2 cellular contexts compared by ENCODE assay signal in the genomic region with DNA sequence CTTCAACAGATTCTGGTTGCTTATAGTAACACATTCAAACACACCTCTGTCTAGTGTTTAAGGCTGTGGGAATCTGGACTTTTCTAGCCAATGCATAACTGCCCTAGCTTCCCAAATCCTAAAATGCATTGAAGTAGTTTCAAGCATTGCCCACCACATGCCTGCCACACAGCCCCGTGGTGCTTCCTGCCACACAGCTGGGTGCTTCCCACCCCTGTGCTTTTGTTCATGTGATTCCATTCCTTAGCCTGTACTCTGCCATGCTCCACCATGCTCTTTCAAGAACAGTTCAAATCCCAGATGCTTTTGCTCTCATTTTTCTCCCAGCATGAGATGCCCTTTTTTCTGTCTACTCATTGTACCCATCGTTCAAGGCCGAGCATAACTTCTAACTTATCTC.
A peak's percentile ranks its signal among the peaks of the same experiment; 100 is the strongest.
TF ChIP-seq lines count a peak whose summit lies in the region.

No MANE protein-coding gene starts in this region.

TF ChIP-seq in GM23338, 12 proteins besides CTCF, POLR2A, EP300 and RAD21 (continued from another document):
- TF ChIP-seq, protein P1, sequence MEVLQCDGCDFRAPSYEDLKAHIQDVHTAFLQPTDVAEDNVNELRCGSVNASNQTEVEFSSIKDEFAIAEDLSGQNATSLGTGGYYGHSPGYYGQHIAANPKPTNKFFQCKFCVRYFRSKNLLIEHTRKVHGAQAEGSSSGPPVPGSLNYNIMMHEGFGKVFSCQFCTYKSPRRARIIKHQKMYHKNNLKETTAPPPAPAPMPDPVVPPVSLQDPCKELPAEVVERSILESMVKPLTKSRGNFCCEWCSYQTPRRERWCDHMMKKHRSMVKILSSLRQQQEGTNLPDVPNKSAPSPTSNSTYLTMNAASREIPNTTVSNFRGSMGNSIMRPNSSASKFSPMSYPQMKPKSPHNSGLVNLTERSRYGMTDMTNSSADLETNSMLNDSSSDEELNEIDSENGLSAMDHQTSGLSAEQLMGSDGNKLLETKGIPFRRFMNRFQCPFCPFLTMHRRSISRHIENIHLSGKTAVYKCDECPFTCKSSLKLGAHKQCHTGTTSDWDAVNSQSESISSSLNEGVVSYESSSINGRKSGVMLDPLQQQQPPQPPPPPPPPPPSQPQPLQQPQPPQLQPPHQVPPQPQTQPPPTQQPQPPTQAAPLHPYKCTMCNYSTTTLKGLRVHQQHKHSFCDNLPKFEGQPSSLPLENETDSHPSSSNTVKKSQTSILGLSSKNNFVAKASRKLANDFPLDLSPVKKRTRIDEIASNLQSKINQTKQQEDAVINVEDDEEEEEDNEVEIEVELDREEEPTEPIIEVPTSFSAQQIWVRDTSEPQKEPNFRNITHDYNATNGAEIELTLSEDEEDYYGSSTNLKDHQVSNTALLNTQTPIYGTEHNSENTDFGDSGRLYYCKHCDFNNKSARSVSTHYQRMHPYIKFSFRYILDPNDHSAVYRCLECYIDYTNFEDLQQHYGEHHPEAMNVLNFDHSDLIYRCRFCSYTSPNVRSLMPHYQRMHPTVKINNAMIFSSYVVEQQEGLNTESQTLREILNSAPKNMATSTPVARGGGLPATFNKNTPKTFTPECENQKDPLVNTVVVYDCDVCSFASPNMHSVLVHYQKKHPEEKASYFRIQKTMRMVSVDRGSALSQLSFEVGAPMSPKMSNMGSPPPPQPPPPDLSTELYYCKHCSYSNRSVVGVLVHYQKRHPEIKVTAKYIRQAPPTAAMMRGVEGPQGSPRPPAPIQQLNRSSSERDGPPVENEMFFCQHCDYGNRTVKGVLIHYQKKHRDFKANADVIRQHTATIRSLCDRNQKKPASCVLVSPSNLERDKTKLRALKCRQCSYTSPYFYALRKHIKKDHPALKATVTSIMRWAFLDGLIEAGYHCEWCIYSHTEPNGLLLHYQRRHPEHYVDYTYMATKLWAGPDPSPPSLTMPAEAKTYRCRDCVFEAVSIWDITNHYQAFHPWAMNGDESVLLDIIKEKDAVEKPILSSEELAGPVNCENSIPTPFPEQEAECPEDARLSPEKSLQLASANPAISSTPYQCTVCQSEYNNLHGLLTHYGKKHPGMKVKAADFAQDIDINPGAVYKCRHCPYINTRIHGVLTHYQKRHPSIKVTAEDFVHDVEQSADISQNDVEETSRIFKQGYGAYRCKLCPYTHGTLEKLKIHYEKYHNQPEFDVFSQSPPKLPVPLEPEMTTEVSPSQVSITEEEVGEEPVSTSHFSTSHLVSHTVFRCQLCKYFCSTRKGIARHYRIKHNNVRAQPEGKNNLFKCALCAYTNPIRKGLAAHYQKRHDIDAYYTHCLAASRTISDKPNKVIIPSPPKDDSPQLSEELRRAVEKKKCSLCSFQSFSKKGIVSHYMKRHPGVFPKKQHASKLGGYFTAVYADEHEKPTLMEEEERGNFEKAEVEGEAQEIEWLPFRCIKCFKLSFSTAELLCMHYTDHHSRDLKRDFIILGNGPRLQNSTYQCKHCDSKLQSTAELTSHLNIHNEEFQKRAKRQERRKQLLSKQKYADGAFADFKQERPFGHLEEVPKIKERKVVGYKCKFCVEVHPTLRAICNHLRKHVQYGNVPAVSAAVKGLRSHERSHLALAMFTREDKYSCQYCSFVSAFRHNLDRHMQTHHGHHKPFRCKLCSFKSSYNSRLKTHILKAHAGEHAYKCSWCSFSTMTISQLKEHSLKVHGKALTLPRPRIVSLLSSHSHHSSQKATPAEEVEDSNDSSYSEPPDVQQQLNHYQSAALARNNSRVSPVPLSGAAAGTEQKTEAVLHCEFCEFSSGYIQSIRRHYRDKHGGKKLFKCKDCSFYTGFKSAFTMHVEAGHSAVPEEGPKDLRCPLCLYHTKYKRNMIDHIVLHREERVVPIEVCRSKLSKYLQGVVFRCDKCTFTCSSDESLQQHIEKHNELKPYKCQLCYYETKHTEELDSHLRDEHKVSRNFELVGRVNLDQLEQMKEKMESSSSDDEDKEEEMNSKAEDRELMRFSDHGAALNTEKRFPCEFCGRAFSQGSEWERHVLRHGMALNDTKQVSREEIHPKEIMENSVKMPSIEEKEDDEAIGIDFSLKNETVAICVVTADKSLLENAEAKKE (CRISPR knock-in tag; IDR thresholded peaks at IDR 0.05), result no peak
- no peak for TF ChIP-seq STAT1 (IDR thresholded peaks at IDR 0.05; ENCODE audit: unreplicated experiment)
- TF ChIP-seq POLR2AphosphoS5 (IDR thresholded peaks at IDR 0.05; ENCODE audit: low read depth), result no peak

TF ChIP-seq in WTC11, 78 proteins besides CTCF, POLR2A, EP300 and RAD21 (continued from another document):
- TF ChIP-seq, protein P2, sequence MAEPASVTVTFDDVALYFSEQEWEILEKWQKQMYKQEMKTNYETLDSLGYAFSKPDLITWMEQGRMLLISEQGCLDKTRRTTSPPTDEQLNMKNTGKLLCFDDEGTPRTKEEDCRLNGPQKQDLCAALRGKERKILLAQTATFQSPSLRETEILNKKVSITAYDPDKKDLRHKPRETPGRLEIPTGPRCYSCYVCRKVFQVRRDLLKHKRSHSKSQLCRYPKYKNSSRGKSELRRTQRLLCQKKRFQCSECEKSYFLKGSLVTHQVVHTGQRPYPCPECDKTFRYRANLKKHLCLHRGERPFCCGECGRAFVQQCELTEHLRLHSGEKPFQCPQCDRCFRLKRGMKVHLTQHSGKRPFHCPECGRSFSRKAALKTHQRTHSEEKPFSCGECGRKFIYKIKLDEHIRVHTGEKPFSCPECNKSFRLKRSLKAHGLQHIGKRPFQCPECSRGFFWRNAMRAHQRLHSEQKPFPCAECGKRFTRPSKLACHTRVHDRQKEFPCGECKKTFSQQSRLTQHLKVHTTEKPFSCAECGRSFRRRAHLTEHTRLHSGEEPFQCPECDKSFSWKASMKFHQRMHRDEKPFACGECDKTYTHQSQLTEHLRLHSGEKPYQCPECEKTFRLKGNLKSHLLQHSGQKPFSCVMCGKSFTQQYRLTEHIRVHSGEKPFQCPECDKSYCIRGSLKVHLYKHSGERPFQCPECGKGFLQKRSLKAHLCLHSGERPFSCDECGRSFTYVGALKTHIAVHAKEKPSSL (CRISPR knock-in tag; conservative IDR thresholded peaks at IDR 0.05), result no peak
- TF ChIP-seq ZNF219 (CRISPR knock-in tag; IDR thresholded peaks at IDR 0.05; ENCODE audit: borderline replicate concordance) (no peak), NFE2L1 (CRISPR knock-in tag; IDR thresholded peaks at IDR 0.05) (no peak), KAT7 (CRISPR knock-in tag; IDR thresholded peaks at IDR 0.05; ENCODE audit: borderline replicate concordance) (no peak), ETV6 (CRISPR knock-in tag; IDR thresholded peaks at IDR 0.05) (0 out of 2 replicates have a peak, but pooled peaks have one; percentile 45), ZNF317 (CRISPR knock-in tag; IDR thresholded peaks at IDR 0.05; ENCODE audit: borderline replicate concordance, low read depth) (0 out of 2 replicates have a peak, but pooled peaks have one; percentile 59), MYBL2 (CRISPR knock-in tag; IDR thresholded peaks at IDR 0.05) (no peak), CBFB (CRISPR knock-in tag; IDR thresholded peaks at IDR 0.05; ENCODE audit: low read depth) (no peak), ZNF423 (CRISPR knock-in tag; IDR thresholded peaks at IDR 0.05) (peak; percentile 55; the same call in 1 of the 2 replicates), FOXP1 (CRISPR knock-in tag; IDR thresholded peaks at IDR 0.05; ENCODE audit: borderline replicate concordance) (no peak), GABPB1 (CRISPR knock-in tag; IDR thresholded peaks at IDR 0.05) (no peak)
- TF ChIP-seq, protein P3, sequence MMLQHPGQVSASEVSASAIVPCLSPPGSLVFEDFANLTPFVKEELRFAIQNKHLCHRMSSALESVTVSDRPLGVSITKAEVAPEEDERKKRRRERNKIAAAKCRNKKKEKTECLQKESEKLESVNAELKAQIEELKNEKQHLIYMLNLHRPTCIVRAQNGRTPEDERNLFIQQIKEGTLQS (CRISPR knock-in tag; conservative IDR thresholded peaks at IDR 0.05), result no peak
- TF ChIP-seq, protein P4, sequence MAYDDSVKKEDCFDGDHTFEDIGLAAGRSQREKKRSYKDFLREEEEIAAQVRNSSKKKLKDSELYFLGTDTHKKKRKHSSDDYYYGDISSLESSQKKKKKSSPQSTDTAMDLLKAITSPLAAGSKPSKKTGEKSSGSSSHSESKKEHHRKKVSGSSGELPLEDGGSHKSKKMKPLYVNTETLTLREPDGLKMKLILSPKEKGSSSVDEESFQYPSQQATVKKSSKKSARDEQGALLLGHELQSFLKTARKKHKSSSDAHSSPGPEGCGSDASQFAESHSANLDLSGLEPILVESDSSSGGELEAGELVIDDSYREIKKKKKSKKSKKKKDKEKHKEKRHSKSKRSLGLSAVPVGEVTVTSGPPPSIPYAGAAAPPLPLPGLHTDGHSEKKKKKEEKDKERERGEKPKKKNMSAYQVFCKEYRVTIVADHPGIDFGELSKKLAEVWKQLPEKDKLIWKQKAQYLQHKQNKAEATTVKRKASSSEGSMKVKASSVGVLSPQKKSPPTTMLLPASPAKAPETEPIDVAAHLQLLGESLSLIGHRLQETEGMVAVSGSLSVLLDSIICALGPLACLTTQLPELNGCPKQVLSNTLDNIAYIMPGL (CRISPR knock-in tag; IDR thresholded peaks at IDR 0.05), result no peak
- TF ChIP-seq, protein P5, sequence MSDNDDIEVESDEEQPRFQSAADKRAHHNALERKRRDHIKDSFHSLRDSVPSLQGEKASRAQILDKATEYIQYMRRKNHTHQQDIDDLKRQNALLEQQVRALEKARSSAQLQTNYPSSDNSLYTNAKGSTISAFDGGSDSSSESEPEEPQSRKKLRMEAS (CRISPR knock-in tag; IDR thresholded peaks at IDR 0.05), result no peak
- TF ChIP-seq, protein P6, sequence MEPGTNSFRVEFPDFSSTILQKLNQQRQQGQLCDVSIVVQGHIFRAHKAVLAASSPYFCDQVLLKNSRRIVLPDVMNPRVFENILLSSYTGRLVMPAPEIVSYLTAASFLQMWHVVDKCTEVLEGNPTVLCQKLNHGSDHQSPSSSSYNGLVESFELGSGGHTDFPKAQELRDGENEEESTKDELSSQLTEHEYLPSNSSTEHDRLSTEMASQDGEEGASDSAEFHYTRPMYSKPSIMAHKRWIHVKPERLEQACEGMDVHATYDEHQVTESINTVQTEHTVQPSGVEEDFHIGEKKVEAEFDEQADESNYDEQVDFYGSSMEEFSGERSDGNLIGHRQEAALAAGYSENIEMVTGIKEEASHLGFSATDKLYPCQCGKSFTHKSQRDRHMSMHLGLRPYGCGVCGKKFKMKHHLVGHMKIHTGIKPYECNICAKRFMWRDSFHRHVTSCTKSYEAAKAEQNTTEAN (CRISPR knock-in tag; IDR thresholded peaks at IDR 0.05), result no peak
- TF ChIP-seq, protein P7, sequence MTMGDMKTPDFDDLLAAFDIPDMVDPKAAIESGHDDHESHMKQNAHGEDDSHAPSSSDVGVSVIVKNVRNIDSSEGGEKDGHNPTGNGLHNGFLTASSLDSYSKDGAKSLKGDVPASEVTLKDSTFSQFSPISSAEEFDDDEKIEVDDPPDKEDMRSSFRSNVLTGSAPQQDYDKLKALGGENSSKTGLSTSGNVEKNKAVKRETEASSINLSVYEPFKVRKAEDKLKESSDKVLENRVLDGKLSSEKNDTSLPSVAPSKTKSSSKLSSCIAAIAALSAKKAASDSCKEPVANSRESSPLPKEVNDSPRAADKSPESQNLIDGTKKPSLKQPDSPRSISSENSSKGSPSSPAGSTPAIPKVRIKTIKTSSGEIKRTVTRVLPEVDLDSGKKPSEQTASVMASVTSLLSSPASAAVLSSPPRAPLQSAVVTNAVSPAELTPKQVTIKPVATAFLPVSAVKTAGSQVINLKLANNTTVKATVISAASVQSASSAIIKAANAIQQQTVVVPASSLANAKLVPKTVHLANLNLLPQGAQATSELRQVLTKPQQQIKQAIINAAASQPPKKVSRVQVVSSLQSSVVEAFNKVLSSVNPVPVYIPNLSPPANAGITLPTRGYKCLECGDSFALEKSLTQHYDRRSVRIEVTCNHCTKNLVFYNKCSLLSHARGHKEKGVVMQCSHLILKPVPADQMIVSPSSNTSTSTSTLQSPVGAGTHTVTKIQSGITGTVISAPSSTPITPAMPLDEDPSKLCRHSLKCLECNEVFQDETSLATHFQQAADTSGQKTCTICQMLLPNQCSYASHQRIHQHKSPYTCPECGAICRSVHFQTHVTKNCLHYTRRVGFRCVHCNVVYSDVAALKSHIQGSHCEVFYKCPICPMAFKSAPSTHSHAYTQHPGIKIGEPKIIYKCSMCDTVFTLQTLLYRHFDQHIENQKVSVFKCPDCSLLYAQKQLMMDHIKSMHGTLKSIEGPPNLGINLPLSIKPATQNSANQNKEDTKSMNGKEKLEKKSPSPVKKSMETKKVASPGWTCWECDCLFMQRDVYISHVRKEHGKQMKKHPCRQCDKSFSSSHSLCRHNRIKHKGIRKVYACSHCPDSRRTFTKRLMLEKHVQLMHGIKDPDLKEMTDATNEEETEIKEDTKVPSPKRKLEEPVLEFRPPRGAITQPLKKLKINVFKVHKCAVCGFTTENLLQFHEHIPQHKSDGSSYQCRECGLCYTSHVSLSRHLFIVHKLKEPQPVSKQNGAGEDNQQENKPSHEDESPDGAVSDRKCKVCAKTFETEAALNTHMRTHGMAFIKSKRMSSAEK (CRISPR knock-in tag; IDR thresholded peaks at IDR 0.05; ENCODE audit: borderline replicate concordance), result no peak
